1 cellular context compared by ENCODE assay signal in genomic region chr18:12291690-12292089, GRCh38.
TF ChIP-seq lines count a peak whose summit lies in the region.

No MANE protein-coding gene starts in this region.

TF ChIP-seq in H1, 55 proteins besides CTCF, POLR2A, EP300 and RAD21:
- TF ChIP-seq NANOG (IDR thresholded peaks at IDR 0.05; ENCODE audit: insufficient read depth, low read depth, low read length, poor library complexity, severe bottlenecking) (no peak), TAF7 (optimal IDR thresholded peaks at IDR 0.05; ENCODE audit: borderline replicate concordance, low read depth, low read length) (no peak)
